Comparison of ENCODE assay signal across 21 cellular contexts in genomic region chr22:44428941-44429615, GRCh38.
"Had no signal": no experiment of that assay in that cellular context is flagged by ENCODE, and none has a peak within 500 bp of the region (broad histone marks: within the 10 kb centered on the region; RNA-seq: fewer than 3 reads in every experiment).

No MANE protein-coding gene starts in this region.

- H3K4me1 Mint-ChIP-seq: activated naive CD8-positive, alpha-beta T cell treated with anti-CD3 and anti-CD28 coated beads, Interleukin-2, amount 50 U/mL, for 24 hours; naive thymus-derived CD4-positive, alpha-beta T cell had no signal

- H3K27me3 ChIP-seq: brain microvascular endothelial cell, colonic mucosa, pancreas had no signal

- H3K9me3 Mint-ChIP-seq: activated naive CD8-positive, alpha-beta T cell treated with anti-CD3 and anti-CD28 coated beads, Interleukin-2, amount 50 U/mL, for 24 hours; activated T-helper 1 cell treated with anti-CD3 and anti-CD28 coated beads, Interleukin-12 subunit alpha, Interleukin-12 subunit beta, Interleukin-2, Interleukin-4 antibody, amounts not matched to agents 30 ng/mL and 10 ng/mL and 1 ng/mL, durations not matched to agents 14 hours and 24 hours and 36 hours; central memory CD8-positive, alpha-beta T cell; T-helper 1 cell treated with Interleukin-12 subunit alpha and Interleukin-12 subunit beta and Interleukin-4 antibody, amounts not matched to agents 30 μg/mL and 1 μg/mL, for 36 hours had no signal

- H3K27ac Mint-ChIP-seq: activated naive CD8-positive, alpha-beta T cell treated with anti-CD3 and anti-CD28 coated beads, Interleukin-2, amount 50 U/mL, for 24 hours; activated T-helper 1 cell treated with anti-CD3 and anti-CD28 coated beads, Interleukin-12 subunit alpha, Interleukin-12 subunit beta, Interleukin-2, Interleukin-4 antibody, amounts not matched to agents 30 ng/mL and 10 ng/mL and 1 ng/mL, durations not matched to agents 14 hours and 24 hours and 36 hours; naive thymus-derived CD4-positive, alpha-beta T cell; T-helper 1 cell treated with Interleukin-12 subunit alpha and Interleukin-12 subunit beta and Interleukin-4 antibody, amounts not matched to agents 30 μg/mL and 1 μg/mL, for 36 hours had no signal

- H3K9me3 ChIP-seq: colonic mucosa, esophagus muscularis mucosa, gastroesophageal sphincter, heart right ventricle, pancreas had no signal

- DNase-seq: activated CD4-positive, alpha-beta T cell treated with anti-CD3 and anti-CD28 coated beads for 1 hour; activated CD4-positive, alpha-beta T cell treated with anti-CD3 and anti-CD28 coated beads, Interleukin-2, amount 50 U/mL, for 4 hours; activated naive CD4-positive, alpha-beta T cell treated with Interleukin-2 at 50 U/mL for 16 hours; activated naive CD8-positive, alpha-beta T cell treated with anti-CD3 and anti-CD28 coated beads, Interleukin-2, amount 50 U/mL, for 24 hours; anterior cingulate cortex; brain microvascular endothelial cell; colonic mucosa; heart right ventricle; mesenchymal stem cell; naive thymus-derived CD4-positive, alpha-beta T cell; stimulated activated CD4-positive, alpha-beta T cell treated with anti-CD3 and anti-CD28 coated beads, Interleukin-12 subunit alpha, Interleukin-12 subunit beta, amount 100 ng/mL, for 4 hours; stimulated activated CD4-positive, alpha-beta T cell treated with anti-CD3 and anti-CD28 coated beads, Interleukin-1b, Interleukin-23, amount 100 ng/mL, for 48 hours; stimulated activated CD8-positive, alpha-beta memory T cell treated with anti-CD3 and anti-CD28 coated beads, Interleukin-4, amount 100 ng/mL, for 48 hours; stimulated activated naive CD4-positive, alpha-beta T cell had no signal

- ATAC-seq: activated naive CD8-positive, alpha-beta T cell treated with anti-CD3 and anti-CD28 coated beads, Interleukin-2, amount 50 U/mL, for 24 hours; gastroesophageal sphincter; heart right ventricle; naive thymus-derived CD4-positive, alpha-beta T cell; pancreas had no signal

- H3K36me3 Mint-ChIP-seq: naive thymus-derived CD4-positive, alpha-beta T cell had no signal

- H3K4me3 ChIP-seq: colonic mucosa, esophagus muscularis mucosa, gastroesophageal sphincter, heart right ventricle, pancreas had no signal

- H3K4me3 Mint-ChIP-seq: activated naive CD8-positive, alpha-beta T cell treated with anti-CD3 and anti-CD28 coated beads, Interleukin-2, amount 50 U/mL, for 24 hours; activated T-helper 1 cell treated with anti-CD3 and anti-CD28 coated beads, Interleukin-12 subunit alpha, Interleukin-12 subunit beta, Interleukin-2, Interleukin-4 antibody, amounts not matched to agents 30 ng/mL and 10 ng/mL and 1 ng/mL, durations not matched to agents 14 hours and 24 hours and 36 hours; central memory CD8-positive, alpha-beta T cell; naive thymus-derived CD4-positive, alpha-beta T cell; T-helper 1 cell treated with Interleukin-12 subunit alpha and Interleukin-12 subunit beta and Interleukin-4 antibody, amounts not matched to agents 30 μg/mL and 1 μg/mL, for 36 hours had no signal

- H3K36me3 ChIP-seq: brain microvascular endothelial cell, colonic mucosa, esophagus muscularis mucosa, gastroesophageal sphincter, heart right ventricle, pancreas had no signal

- H3K27ac ChIP-seq: brain microvascular endothelial cell, colonic mucosa, esophagus muscularis mucosa, gastroesophageal sphincter, heart right ventricle, pancreas, VCaP had no signal

- H3K4me1 ChIP-seq: colonic mucosa, pancreas had no signal
